In genomic region chr6:98539669-98540207, GRCh38 we compare ENCODE assay signal across 10 cellular contexts.
DNase-seq lines count a peak whose midpoint lies in the region; ATAC-seq and TF ChIP-seq lines count a peak whose summit lies in the region.
"Had no signal": no experiment of that assay in that cellular context is flagged by ENCODE, and none has a peak within 500 bp of the region (broad histone marks: within the 10 kb centered on the region; RNA-seq: fewer than 3 reads in every experiment).

No MANE protein-coding gene starts in this region.

- WGBS in neuronal stem cell (ENCODE audit: extremely low coverage in 2 of 2, insufficient read length in 2 of 2, insufficient replicate concordance in 1 of 2), 2 donors, result no CpG with 5 or more reads among the region's 3 CpGs

- H3K27ac ChIP-seq in HCT116 (ENCODE audit: low read depth, low read length), result no peak overlapping the region
- no peak overlapping the region for H3K27ac ChIP-seq in neuronal stem cell (replicated peaks; ENCODE audit: low read length)

- H3K4me2 ChIP-seq in HCT116 (ENCODE audit: low read length), result no peak overlapping the region
- no peak overlapping the region for H3K4me2 ChIP-seq in neuronal stem cell (ENCODE audit: insufficient read depth, low read length, poor library complexity, severe bottlenecking)

- no peak overlapping the region for H2BK5ac ChIP-seq in neuronal stem cell (ENCODE audit: low read length)

- H3K23ac ChIP-seq in neuronal stem cell (ENCODE audit: low read depth, low read length, poor library complexity), result no peak overlapping the region

- H3K4me1 ChIP-seq in HCT116 (ENCODE audit: control insufficient read depth in 1 of 2, insufficient read depth in 2 of 2, low read length in 2 of 2), result no peaks in the 10 kb centered on the region
- H3K4me1 ChIP-seq in neuronal stem cell (ENCODE audit: control insufficient read depth in 2 of 2, insufficient read depth in 1 of 2, low read depth in 1 of 2, low read length in 2 of 2), result peaks cover 2 to 4% of the 10 kb centered on the region in 2 donors

- H3K36me3 ChIP-seq in HCT116 (ENCODE audit: control insufficient read depth in 1 of 2, insufficient read depth in 2 of 2, low read length in 2 of 2) (no peaks in the 10 kb centered on the region), neuronal stem cell (replicated peaks in 1 of 2; ENCODE audit: control insufficient read depth in 2 of 2, insufficient read depth in 2 of 2, low read length in 2 of 2) (no peaks in the 10 kb centered on the region)

- peaks cover 32% of the 10 kb centered on the region for H3K27me3 ChIP-seq in HCT116 (ENCODE audit: insufficient read depth, low read length)
- H3K27me3 ChIP-seq in neuronal stem cell (ENCODE audit: control insufficient read depth in 3 of 3, insufficient read depth in 3 of 3, low read depth in 1 of 3, low read length in 3 of 3), result no peaks in the 10 kb centered on the region

- H2BK15ac ChIP-seq in neuronal stem cell (ENCODE audit: low read length), result no peak overlapping the region

- H3K9ac ChIP-seq in HCT116 (ENCODE audit: low read length) (no peak overlapping the region), neuronal stem cell (ENCODE audit: low read depth, low read length, poor library complexity) (no peak overlapping the region)

- peak in 2 of 3 experiments; percentile 13 to 23; a peak in 2 of 6 replicates for TF ChIP-seq CTCF in HCT116 (IDR thresholded peaks at IDR 0.05 in 2 of 3, conservative IDR thresholded peaks at IDR 0.05 in 1 of 3; ENCODE audit: borderline replicate concordance in 1 of 3, insufficient read depth in 1 of 3, low read depth in 2 of 3, low read length in 2 of 3)

- H4K20me1 ChIP-seq in HCT116 (ENCODE audit: insufficient read depth), result no peaks in the 10 kb centered on the region

- intact Hi-C loops in HCT116 (cut with micrococcal nuclease), result no loop called here
- intact Hi-C loops in left colon (cut with DNase I, micrococcal nuclease), result no loop called here

- H4K91ac ChIP-seq in neuronal stem cell (ENCODE audit: low read depth, low read length, poor library complexity), result no peak overlapping the region

- no peak overlapping the region for H3K14ac ChIP-seq in neuronal stem cell (ENCODE audit: low read length)

- TF ChIP-seq POLR2A in HCT116 (IDR thresholded peaks at IDR 0.05; ENCODE audit: borderline replicate concordance, extremely low read depth, insufficient read depth, insufficient read length), result no peak

- no peak overlapping the region for H2AK5ac ChIP-seq in neuronal stem cell (ENCODE audit: low read depth, low read length)

- DNase-seq in NCI-H510A treated with DMSO at 0.1 percent for 48 hours (lab: John Stamatoyannopoulos, UW) (peak; percentile 3), NCI-H510A (lab: John Stamatoyannopoulos, UW) (no peak), HCT116 (ENCODE audit: low read depth, low spot score) (no peak), NCI-H146 treated with DMSO at 0.1 percent for 48 hours (lab: John Stamatoyannopoulos, UW; ENCODE audit: unreplicated experiment) (peak; percentile 33), neuronal stem cell (ENCODE audit: low spot score) (no peak), left colon (no peak), NCI-H446 (lab: John Stamatoyannopoulos, UW) (no peak), NCI-H1436 treated with DMSO at 0.1 percent for 48 hours (lab: John Stamatoyannopoulos, UW) (no peak)
- DNase-seq: activated B cell treated with CpG ODN at 0.5 μM for 24 hours, KBM-7 had no signal

- RAD21 ChIA-PET in HCT116 (lab: Charles Lee; ENCODE audit: low non-redundant PET in 1 of 2, low total read pairs in 2 of 2, uncharacterized antibody in 2 of 2, unreplicated experiment in 2 of 2), result no interaction called here

- ATAC-seq in HCT116 (no peak), left colon (no peak)

- CTCF ChIA-PET in HCT116 (lab: Charles Lee), result no interaction called here

- H3K4ac ChIP-seq in neuronal stem cell (ENCODE audit: low read length), result no peak overlapping the region

- no peaks in the 10 kb centered on the region for H3K79me1 ChIP-seq in neuronal stem cell (ENCODE audit: low read depth, low read length)

- H3K9me3 ChIP-seq in HCT116 (ENCODE audit: control insufficient read depth in 1 of 2, insufficient read depth in 1 of 2, low read depth in 1 of 2, low read length in 2 of 2) (no peaks in the 10 kb centered on the region), neuronal stem cell (replicated peaks in 1 of 2; ENCODE audit: control insufficient read depth in 2 of 2, insufficient read depth in 1 of 2, low read depth in 1 of 2, low read length in 2 of 2) (no peaks in the 10 kb centered on the region)

- H4K8ac ChIP-seq in neuronal stem cell (ENCODE audit: low read depth, low read length), result no peak overlapping the region

- no peak overlapping the region for H3K18ac ChIP-seq in neuronal stem cell (ENCODE audit: low read length)

- H2BK12ac ChIP-seq in neuronal stem cell (ENCODE audit: low read length), result no peak overlapping the region

- TF ChIP-seq RAD21 in HCT116 (IDR thresholded peaks at IDR 0.05; ENCODE audit: low read depth), result 0 out of 2 replicates have a peak, but pooled peaks have one; percentile 20

- POLR2A ChIA-PET in HCT116 (lab: Charles Lee), result no interaction called here

- BruUV-seq in HCT116 (replicated peaks; lab: Mats Ljungman, UMichigan), result no TSS peak

- H2AFZ ChIP-seq in HCT116 (ENCODE audit: low read depth, low read length, poor library complexity, severe bottlenecking) (no peak overlapping the region), neuronal stem cell (ENCODE audit: low read length) (peak overlapping the region; percentile 39)

- no peak overlapping the region for H2BK120ac ChIP-seq in neuronal stem cell (ENCODE audit: low read depth, low read length)

- H3K79me2 ChIP-seq in HCT116 (ENCODE audit: insufficient read depth, low read length), result no peaks in the 10 kb centered on the region

- H3K4me3 ChIP-seq in HCT116 (replicated peaks in 1 of 2; ENCODE audit: low read depth in 1 of 2, low read length in 2 of 2) (no peak overlapping the region), neuronal stem cell (ENCODE audit: low read length in 2 of 2) (no peak overlapping the region)

- H3K9me2 ChIP-seq in HCT116 (ENCODE audit: insufficient read depth), result no peaks in the 10 kb centered on the region

TF ChIP-seq in HCT116, 20 proteins besides CTCF, POLR2A, EP300 and RAD21:
- TF ChIP-seq, protein P1, sequence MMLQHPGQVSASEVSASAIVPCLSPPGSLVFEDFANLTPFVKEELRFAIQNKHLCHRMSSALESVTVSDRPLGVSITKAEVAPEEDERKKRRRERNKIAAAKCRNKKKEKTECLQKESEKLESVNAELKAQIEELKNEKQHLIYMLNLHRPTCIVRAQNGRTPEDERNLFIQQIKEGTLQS (IDR thresholded peaks at IDR 0.05), result no peak
- TF ChIP-seq POLR2AphosphoS5 (IDR thresholded peaks at IDR 0.05; ENCODE audit: low read depth, low read length) (no peak), EZH2 (IDR thresholded peaks at IDR 0.05) (no peak), TCF7L2 (IDR thresholded peaks at IDR 0.05; ENCODE audit: borderline replicate concordance, extremely low read depth, insufficient read depth, insufficient read length) (no peak), YY1 (IDR thresholded peaks at IDR 0.05; ENCODE audit: extremely low read depth, insufficient replicate concordance, low read depth, low read length) (no peak), FOSL1 (IDR thresholded peaks at IDR 0.05; ENCODE audit: low read depth) (no peak), ZFX (IDR thresholded peaks at IDR 0.05) (no peak), EGR1 (IDR thresholded peaks at IDR 0.05; ENCODE audit: low read depth) (no peak), ZNF274 (IDR thresholded peaks at IDR 0.05; ENCODE audit: low read depth, low read length) (no peak), CBX3 (IDR thresholded peaks at IDR 0.05; ENCODE audit: low read depth) (no peak), EZH2phosphoT487 (IDR thresholded peaks at IDR 0.05; ENCODE audit: borderline replicate concordance) (no peak), CEBPB (IDR thresholded peaks at IDR 0.05; ENCODE audit: low read depth) (no peak), SIN3A (IDR thresholded peaks at IDR 0.05; ENCODE audit: low read depth) (no peak), SRF (IDR thresholded peaks at IDR 0.05; ENCODE audit: low read depth) (no peak)
- TF ChIP-seq, protein P2, sequence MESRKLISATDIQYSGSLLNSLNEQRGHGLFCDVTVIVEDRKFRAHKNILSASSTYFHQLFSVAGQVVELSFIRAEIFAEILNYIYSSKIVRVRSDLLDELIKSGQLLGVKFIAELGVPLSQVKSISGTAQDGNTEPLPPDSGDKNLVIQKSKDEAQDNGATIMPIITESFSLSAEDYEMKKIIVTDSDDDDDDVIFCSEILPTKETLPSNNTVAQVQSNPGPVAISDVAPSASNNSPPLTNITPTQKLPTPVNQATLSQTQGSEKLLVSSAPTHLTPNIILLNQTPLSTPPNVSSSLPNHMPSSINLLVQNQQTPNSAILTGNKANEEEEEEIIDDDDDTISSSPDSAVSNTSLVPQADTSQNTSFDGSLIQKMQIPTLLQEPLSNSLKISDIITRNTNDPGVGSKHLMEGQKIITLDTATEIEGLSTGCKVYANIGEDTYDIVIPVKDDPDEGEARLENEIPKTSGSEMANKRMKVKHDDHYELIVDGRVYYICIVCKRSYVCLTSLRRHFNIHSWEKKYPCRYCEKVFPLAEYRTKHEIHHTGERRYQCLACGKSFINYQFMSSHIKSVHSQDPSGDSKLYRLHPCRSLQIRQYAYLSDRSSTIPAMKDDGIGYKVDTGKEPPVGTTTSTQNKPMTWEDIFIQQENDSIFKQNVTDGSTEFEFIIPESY (IDR thresholded peaks at IDR 0.05; ENCODE audit: extremely low read depth, insufficient replicate concordance, low read length), result no peak
- TF ChIP-seq, protein P3, sequence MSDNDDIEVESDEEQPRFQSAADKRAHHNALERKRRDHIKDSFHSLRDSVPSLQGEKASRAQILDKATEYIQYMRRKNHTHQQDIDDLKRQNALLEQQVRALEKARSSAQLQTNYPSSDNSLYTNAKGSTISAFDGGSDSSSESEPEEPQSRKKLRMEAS (IDR thresholded peaks at IDR 0.05), result no peak
TF ChIP-seq in HCT116: peak in this region for 0.

Comparison
In these comparisons a context has a peak if more than half of its experiments do, and no peak if none do; other contexts are left out.
1. DNase-seq: peak in NCI-H510A treated with DMSO at 0.1 percent for 48 hours (single experiment) and NCI-H146 treated with DMSO at 0.1 percent for 48 hours (single experiment); none in NCI-H510A (single experiment), HCT116 (single experiment), neuronal stem cell (single experiment), left colon (0 of 2), NCI-H446 (0 of 2) and NCI-H1436 treated with DMSO at 0.1 percent for 48 hours (single experiment).